Comparison of ENCODE assay signal across 1 cellular context in the genomic region with DNA sequence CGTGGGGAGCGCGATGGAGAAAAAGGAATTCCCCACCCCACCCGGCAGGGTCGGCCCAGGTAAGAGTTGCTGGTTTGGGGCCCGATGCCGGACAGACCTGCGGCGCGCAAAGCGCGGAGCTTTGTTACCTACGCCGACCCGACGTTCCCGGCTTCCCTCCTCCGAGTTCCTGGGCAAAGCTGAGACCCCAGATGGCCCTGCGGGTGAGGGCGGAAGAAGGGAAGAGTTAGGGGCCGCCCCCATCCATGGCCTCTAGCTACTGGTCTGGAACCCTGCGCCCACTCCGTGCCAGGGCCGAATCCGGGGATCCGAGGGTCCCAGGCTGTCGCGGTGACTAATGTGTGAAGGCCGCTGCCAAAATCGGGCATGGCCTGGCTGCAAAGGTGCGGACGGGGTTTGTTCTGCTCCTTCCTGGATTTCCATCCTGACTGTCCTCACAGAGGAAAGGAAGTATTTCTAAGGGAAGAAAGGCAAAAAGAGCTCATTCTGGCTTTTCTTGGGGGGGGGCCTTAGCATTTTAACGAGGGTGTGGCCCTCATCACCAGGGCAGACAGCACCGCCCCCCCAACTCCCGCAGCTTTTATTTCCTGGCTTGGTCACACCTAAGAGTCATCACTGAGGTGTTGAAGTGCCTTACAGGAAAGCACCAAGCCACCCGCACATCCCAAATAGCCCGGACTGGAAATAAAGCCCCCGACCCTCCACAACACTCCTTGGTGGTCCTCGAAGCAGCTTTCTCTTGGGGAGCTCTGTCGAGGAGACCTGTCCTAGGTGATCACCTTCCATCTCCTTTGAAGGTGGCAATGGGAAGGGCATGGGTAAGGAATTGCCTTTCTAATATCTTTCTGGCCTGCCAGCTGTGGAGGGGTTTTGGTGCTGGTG.
TF ChIP-seq lines count a peak whose summit lies in the region.

No MANE protein-coding gene starts in this region.

TF ChIP-seq in endothelial cell of umbilical vein, 7 proteins besides CTCF, POLR2A, EP300 and RAD21:
- TF ChIP-seq EZH2 (IDR thresholded peaks at IDR 0.05; ENCODE audit: borderline replicate concordance, low read depth, low read length, severe bottlenecking) (no peak), GATA2 (IDR thresholded peaks at IDR 0.05; ENCODE audit: insufficient read depth, insufficient read length, low read depth, low read length) (no peak)
- TF ChIP-seq, protein P1, sequence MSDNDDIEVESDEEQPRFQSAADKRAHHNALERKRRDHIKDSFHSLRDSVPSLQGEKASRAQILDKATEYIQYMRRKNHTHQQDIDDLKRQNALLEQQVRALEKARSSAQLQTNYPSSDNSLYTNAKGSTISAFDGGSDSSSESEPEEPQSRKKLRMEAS (IDR thresholded peaks at IDR 0.05; ENCODE audit: insufficient read depth, insufficient read length), result no peak
